8 cellular contexts compared by ENCODE assay signal in the genomic region with DNA sequence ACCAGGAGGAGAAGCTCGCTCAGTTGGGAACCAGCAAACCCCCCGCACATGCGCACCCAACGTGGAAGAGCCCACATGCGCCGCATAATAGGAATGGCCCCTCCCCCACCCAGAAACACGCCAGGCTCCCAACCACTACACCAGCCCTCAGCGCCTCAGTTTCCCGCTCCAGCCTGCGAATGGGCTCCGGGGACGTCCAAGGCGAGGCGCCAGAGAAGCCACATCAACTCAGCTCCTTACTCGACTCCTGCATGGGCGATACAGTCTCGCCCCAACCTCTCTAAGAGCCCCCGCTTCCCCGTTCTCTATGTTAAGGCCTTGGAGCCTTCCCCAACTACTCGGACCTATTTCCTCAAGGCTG. TPM values are rescaled to one million over a fixed set of nuclear protein-coding genes. Genes with fewer than 3 reads are reported as not detected.
DNase-seq lines count a peak whose midpoint lies in the region; TF ChIP-seq lines count a peak whose summit lies in the region.

No MANE protein-coding gene starts in this region.

- H3K27me3 ChIP-seq in thyroid gland: no peaks in the 10 kb centered on the region

- H3K4me1 Mint-ChIP-seq in IgD-negative memory B cell: peaks cover 31 to 43% (median 37%) of the 10 kb centered on the region in 3 donors

- intact Hi-C loops in thyroid gland (cut with DNase I): loop anchor here (2.0 to 5.0 kb wide), 2 partner anchors 76 to 106 kb away; partner anchors contain the start of gene DYNLL2

- peaks cover 17 to 24% of the 10 kb centered on the region in 2 donors for H3K4me1 ChIP-seq in thyroid gland

- TF ChIP-seq CTCF in thyroid gland (IDR thresholded peaks at IDR 0.05): no peak

- no peaks in the 10 kb centered on the region for H3K9me3 ChIP-seq in thyroid gland

- H3K9me3 Mint-ChIP-seq in IgD-negative memory B cell: no peaks in the 10 kb centered on the region

- no peaks in the 10 kb centered on the region for H3K27me3 Mint-ChIP-seq in IgD-negative memory B cell

- TF ChIP-seq POLR2A in thyroid gland (IDR thresholded peaks at IDR 0.05): no peak

- H3K4me3 ChIP-seq in thyroid gland (replicated peaks in 1 of 3): peak overlapping the region; percentile 87 to 100 (median 98)

- H3K27ac ChIP-seq in thyroid gland: peak overlapping the region; percentile 92 to 99 (median 99)

- 0% methylated on average over 1 to 19 of the region's 20 CpGs for WGBS in thyroid gland, 2 donors

- H3K36me3 Mint-ChIP-seq in IgD-negative memory B cell: peaks cover 5% of the 10 kb centered on the region

- H3K27ac Mint-ChIP-seq in IgD-negative memory B cell: peak overlapping the region; percentile 97 to 100 (median 99)

- peak overlapping the region; percentile 99 to 100 (median 100) for H3K4me3 Mint-ChIP-seq in IgD-negative memory B cell

- DNase-seq in DMS153 (lab: John Stamatoyannopoulos, UW): peak; percentile 38
- DNase-seq in DMS153 treated with DMSO at 0.1 percent for 48 hours (lab: John Stamatoyannopoulos, UW; ENCODE audit: unreplicated experiment): no peak
- peak; percentile 78 for DNase-seq in RPMI8226
- peak; percentile 67 for DNase-seq in activated naive CD4-positive, alpha-beta T cell treated with Interleukin-2 at 50 U/mL for 16 hours
- DNase-seq in foreskin melanocyte: peak; percentile 58
- DNase-seq in nucleus accumbens (lab: John Stamatoyannopoulos, UW): peak in 51 of 56 donors; percentile 28 to 85 (median 68)
- DNase-seq in thyroid gland: peak; percentile 82 to 84

- H3K36me3 ChIP-seq in thyroid gland: peaks cover 29 to 38% of the 10 kb centered on the region in 2 donors

RNA-seq across cellular contexts. Expression of gene SRSF1, which starts 0.5 kb away (rescaled TPM):
- 57.3 TPM for polyA plus RNA-seq in IgD-negative memory B cell
- total RNA-seq in thyroid gland: 100 to 1,000 TPM; 181 to 266 (median 214) TPM

RNA-seq across cellular contexts. Expression of gene VEZF1, which starts 18.5 kb away (rescaled TPM):
- polyA plus RNA-seq in IgD-negative memory B cell: 38.3 TPM
- 100 to 1,000 TPM in 1 of 4 donors, 10 to 100 TPM in 3; 88.5 to 147 (median 91.4) TPM for total RNA-seq in thyroid gland

RNA-seq across cellular contexts. Expression of gene CUEDC1, which starts 51.3 kb away (rescaled TPM):
- polyA plus RNA-seq in IgD-negative memory B cell: not detected
- total RNA-seq in thyroid gland: 10 to 100 TPM; 25.6 to 32.3 (median 29.9) TPM
